Comparison of ENCODE assay signal across 8 cellular contexts in the genomic region with DNA sequence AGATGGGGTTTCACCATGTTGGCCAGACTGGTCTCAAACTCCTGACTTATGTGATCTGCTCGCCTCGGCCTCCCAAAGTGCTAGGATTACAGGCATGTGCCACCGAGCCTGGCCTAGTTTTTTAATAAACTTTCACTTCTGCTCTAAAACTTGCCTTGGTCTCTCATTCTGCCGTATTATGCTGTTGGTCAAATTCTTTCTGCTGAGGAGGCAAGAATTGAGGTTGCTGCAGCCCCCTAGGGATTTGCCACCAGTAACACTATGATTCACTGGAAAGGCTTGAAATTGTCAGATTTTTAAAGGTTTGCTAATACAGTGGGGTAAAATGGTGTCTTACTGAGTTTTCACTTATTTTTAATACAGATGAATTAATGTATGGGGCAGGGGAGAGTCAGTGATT. TPM values are rescaled to one million over a fixed set of nuclear protein-coding genes. Genes with fewer than 3 reads are reported as not detected.
DNase-seq lines count a peak whose midpoint lies in the region; ATAC-seq, FAIRE-seq and TF ChIP-seq lines count a peak whose summit lies in the region.
"Not testable (repeated sequence)": the region's sequence is repeated elsewhere in the genome, so short reads cannot be mapped to it uniquely, and the experiment has no call there.

No MANE protein-coding gene starts in this region.

- peak; percentile 18 for FAIRE-seq in GM12878 (lab: Jason Lieb, UNC)

- peaks cover 7 to 14% of the 10 kb centered on the region in 2 donors for H3K4me1 Mint-ChIP-seq in stimulated activated naive B cell treated with anti-CD40 and anti-IgM and Interleukin-4, amounts not matched to agents 10 μg/mL and 1 μg/mL and 100 μg/mL, for 72 hours

- RAD21 ChIA-PET in GM12878 (lab: Charles Lee; ENCODE audit: unreplicated experiment), result not testable (repeated sequence)

- not testable (repeated sequence) for H3K4me3 ChIP-seq in GM12878; fibroblast of the aortic adventitia (ENCODE audit: low read depth, low read length)

- not testable (repeated sequence) for TF ChIP-seq EP300 in GM12878 (IDR thresholded peaks at IDR 0.05; ENCODE audit: borderline replicate concordance in 1 of 2, control insufficient read depth in 1 of 2, low read depth in 2 of 2, low read length in 2 of 2)

- H3K9me3 ChIP-seq in GM12878 (replicated peaks; ENCODE audit: control insufficient read depth, insufficient read depth, low read length), result not testable (repeated sequence)

- intact Hi-C loops in GM12878 (cut with micrococcal nuclease; ENCODE audit: unreplicated experiment), result loop anchor here (10.0 kb wide), 1 partner anchor 692 kb away; no protein-coding TSS in a partner anchor

- 12% methylated on average over 4 of the region's 4 CpGs for WGBS in GM12878 (ENCODE audit: insufficient coverage, insufficient replicate concordance, low lambda C conversion rate, missing lambda C conversion rate)

- H3K27ac ChIP-seq in GM12878 (ENCODE audit: control insufficient read depth, insufficient read depth), result not testable (repeated sequence)

- not testable (repeated sequence) for TF ChIP-seq CTCF in GM12878 (IDR thresholded peaks at IDR 0.05 in 2 of 3, conservative IDR thresholded peaks at IDR 0.05 in 1 of 3; ENCODE audit: control insufficient read depth in 2 of 3, extremely low read depth in 1 of 3, insufficient read depth in 1 of 3, low read depth in 3 of 3, low read length in 3 of 3); fibroblast of the aortic adventitia (IDR thresholded peaks at IDR 0.05; ENCODE audit: insufficient read depth, low read length)

- peak; percentile 46 for ATAC-seq in GM18519 (IDR thresholded peaks at IDR 0.05; ENCODE audit: low FRiP score, unreplicated experiment)
- peak; percentile 62 for ATAC-seq in GM19452 (IDR thresholded peaks at IDR 0.05; ENCODE audit: unreplicated experiment)
- peak; percentile 45 for ATAC-seq in HG02642 (IDR thresholded peaks at IDR 0.05; ENCODE audit: poor library complexity, unreplicated experiment)
- ATAC-seq in HG03135 (IDR thresholded peaks at IDR 0.05; ENCODE audit: unreplicated experiment), result peak; percentile 60
- peak; percentile 57 for ATAC-seq in HG03565 (IDR thresholded peaks at IDR 0.05; ENCODE audit: unreplicated experiment)
- peak; percentile 82 for ATAC-seq in GM12878
- ATAC-seq in stimulated activated naive B cell treated with anti-CD40 and anti-IgM and Interleukin-4, amounts not matched to agents 10 μg/mL and 1 μg/mL and 100 μg/mL, for 72 hours (replicated peaks), result peak; percentile 93 to 94

- peaks cover 12 to 14% of the 10 kb centered on the region in 2 donors for H3K27me3 Mint-ChIP-seq in stimulated activated naive B cell treated with anti-CD40 and anti-IgM and Interleukin-4, amounts not matched to agents 10 μg/mL and 1 μg/mL and 100 μg/mL, for 72 hours

- H3K9ac ChIP-seq in GM12878 (ENCODE audit: control insufficient read depth, insufficient read depth, low read length), result not testable (repeated sequence)

- H3K4me1 ChIP-seq in GM12878 (ENCODE audit: control insufficient read depth, insufficient read depth, low read length), result not testable (repeated sequence)

- H3K9me3 Mint-ChIP-seq in stimulated activated naive B cell treated with anti-CD40 and anti-IgM and Interleukin-4, amounts not matched to agents 10 μg/mL and 1 μg/mL and 100 μg/mL, for 72 hours, result not testable (repeated sequence)

- not testable (repeated sequence) for H3K79me2 ChIP-seq in GM12878 (ENCODE audit: control insufficient read depth, insufficient read depth, low read length)

- CTCF ChIA-PET in GM12878 (lab: Yijun Ruan, JAX), result not testable (repeated sequence)

- SMC1A ChIA-PET in GM12878 (lab: Charles Lee; ENCODE audit: uncharacterized antibody, unreplicated experiment), result interaction anchor here (1.1 kb wide), 1 partner anchor 83 kb away, joined by 3 read pairs; no protein-coding TSS in a partner anchor

- H3K36me3 ChIP-seq in GM12878 (ENCODE audit: control insufficient read depth in 2 of 2, insufficient read depth in 2 of 2, low read length in 1 of 2), result not testable (repeated sequence)

- H4K20me1 ChIP-seq in GM12878 (ENCODE audit: control insufficient read depth, insufficient read depth), result not testable (repeated sequence)

- not testable (repeated sequence) for H3K27me3 ChIP-seq in GM12878 (replicated peaks in 1 of 2; ENCODE audit: control insufficient read depth in 2 of 2, insufficient read depth in 2 of 2, low read length in 1 of 2)

- in situ Hi-C loops in GM12878 (cut with MboI), result loop anchor here (25.0 kb wide), 1 partner anchor 689 kb away; no protein-coding TSS in a partner anchor

- not testable (repeated sequence) for H2AFZ ChIP-seq in GM12878 (ENCODE audit: control insufficient read depth, low read depth, low read length)

- not testable (repeated sequence) for H3K4me3 Mint-ChIP-seq in stimulated activated naive B cell treated with anti-CD40 and anti-IgM and Interleukin-4, amounts not matched to agents 10 μg/mL and 1 μg/mL and 100 μg/mL, for 72 hours

- not testable (repeated sequence) for TF ChIP-seq RAD21 in GM12878 (IDR thresholded peaks at IDR 0.05; ENCODE audit: insufficient read depth, low read depth, low read length)

- not testable (repeated sequence) for TF ChIP-seq POLR2A in GM12878 (IDR thresholded peaks at IDR 0.05; ENCODE audit: low read depth, low read length)

- not testable (repeated sequence) for DNase-seq in GM12878 (ENCODE audit: low read depth, low spot score); stimulated activated naive B cell treated with anti-CD40 and anti-IgM and Interleukin-4, amounts not matched to agents 10 μg/mL and 1 μg/mL and 100 μg/mL, for 72 hours
- peak; percentile 47 for DNase-seq in fibroblast of the aortic adventitia (ENCODE audit: low read depth)

- H3K36me3 Mint-ChIP-seq in stimulated activated naive B cell treated with anti-CD40 and anti-IgM and Interleukin-4, amounts not matched to agents 10 μg/mL and 1 μg/mL and 100 μg/mL, for 72 hours, result not testable (repeated sequence)

- POLR2A ChIA-PET in GM12878 (lab: Charles Lee), result not testable (repeated sequence)

- BruUV-seq in GM12878 (replicated peaks; lab: Mats Ljungman, UMichigan), result not testable (repeated sequence)

- H3K27ac Mint-ChIP-seq in stimulated activated naive B cell treated with anti-CD40 and anti-IgM and Interleukin-4, amounts not matched to agents 10 μg/mL and 1 μg/mL and 100 μg/mL, for 72 hours, result not testable (repeated sequence)

- not testable (repeated sequence) for H3K4me2 ChIP-seq in GM12878 (ENCODE audit: control insufficient read depth, insufficient read depth)

TF ChIP-seq in GM12878, 131 proteins besides CTCF, POLR2A, EP300 and RAD21:
- TF ChIP-seq SPI1 (IDR thresholded peaks at IDR 0.05; ENCODE audit: borderline replicate concordance, insufficient read depth, low read depth, low read length), result peak; percentile 35; the same call in 1 of the 2 replicates
- peak; percentile 18 to 67; a peak in 1 of 4 replicates for TF ChIP-seq BHLHE40 (IDR thresholded peaks at IDR 0.05; ENCODE audit: borderline replicate concordance in 1 of 2, low read depth in 2 of 2, low read length in 1 of 2)
- TF ChIP-seq MEF2B (IDR thresholded peaks at IDR 0.05; ENCODE audit: partially characterized antibody, poor library complexity, severe bottlenecking), result peak; percentile 84

RNA-seq across cellular contexts. Expression of gene ANXA11, which starts 21.4 kb away (rescaled TPM):
- total RNA-seq in GM12878 (2013; cell fraction: nucleolus; rRNA removed), result 88.9 and 92.3 TPM in 2 replicates
- total RNA-seq in GM12878 (2014; rRNA removed) (53.1 and 64.8 TPM in 2 replicates), GM12878 (2014; rRNA removed; fragmentation: Illumina TruSeq; extraction: Trizol) (66.4 and 70.7 TPM in 2 replicates), GM12878 (2021) (100 and 104 TPM in 2 replicates), fibroblast of the aortic adventitia (ENCODE audit: low replicate concordance) (51.1 and 153 TPM in 2 replicates)
- polyA plus RNA-seq in GM12878 (2011; ENCODE audit: low read depth), result 161 TPM
- polyA plus RNA-seq in GM12878 (2011; rRNA removed) (126 and 129 TPM in 2 replicates), GM12878 (2014; fragmentation: Illumina TruSeq; extraction: Trizol) (94.2 and 117 TPM in 2 replicates), GM12878 (2014; fragmentation: Nextera tagmentation; extraction: Ambion mirVana) (10 to 100 TPM; 25.0 to 67.7 TPM), GM12878 (2014; rRNA removed) (57.0 and 61.4 TPM in 2 replicates), GM12878 (2016; fragmentation: Nextera tagmentation; extraction: Ambion mirVana) (10 to 100 TPM; 73.7 to 80.5 TPM)
- 98.8 and 103 TPM in 2 replicates for polyA plus RNA-seq in GM12878 (2011; cell fraction: cytosol; rRNA removed)
- polyA plus RNA-seq in GM12878 (2011; cell fraction: nucleus; rRNA removed), result 71.7 and 72.2 TPM in 2 replicates
- 186 and 310 TPM in 2 replicates for polyA plus RNA-seq in GM12878 (2012)
- 75.3 and 100 TPM in 2 replicates for polyA minus RNA-seq in GM12878 (2011; rRNA and poly(A)+ RNA removed)
- polyA minus RNA-seq in GM12878 (2011; cell fraction: cytosol; rRNA and poly(A)+ RNA removed), result 46.5 and 59.4 TPM in 2 replicates
- 26.7 and 47.8 TPM in 2 replicates for polyA minus RNA-seq in GM12878 (2011; cell fraction: nucleus; rRNA and poly(A)+ RNA removed)
